21 cellular contexts compared by ENCODE assay signal in the genomic region with DNA sequence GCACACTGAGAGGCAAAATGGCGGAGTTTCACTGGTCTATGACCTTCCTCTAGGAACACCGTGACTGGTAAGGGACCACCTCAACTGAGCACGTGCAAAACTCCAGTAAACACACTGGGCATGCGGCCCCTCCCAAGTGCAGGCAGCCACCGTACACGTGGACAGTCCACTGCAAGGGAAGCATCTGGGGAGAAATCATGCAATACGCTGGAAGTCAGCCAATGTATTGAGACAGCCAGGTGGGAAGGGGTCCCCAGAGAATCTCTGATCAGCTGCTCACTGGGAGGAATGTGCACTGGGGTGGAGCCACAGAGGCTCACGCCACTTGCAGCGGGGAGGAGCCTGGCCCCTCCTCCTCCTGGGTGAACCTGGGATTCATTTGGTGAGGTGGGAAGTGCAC. TPM values are rescaled to one million over a fixed set of nuclear protein-coding genes. Genes with fewer than 3 reads are reported as not detected.
DNase-seq lines count a peak whose midpoint lies in the region; ATAC-seq and TF ChIP-seq lines count a peak whose summit lies in the region.
"Had no signal": no experiment of that assay in that cellular context is flagged by ENCODE, and none has a peak within 500 bp of the region (broad histone marks: within the 10 kb centered on the region; RNA-seq: fewer than 3 reads in every experiment).

No MANE protein-coding gene starts in this region.

- no peaks in the 10 kb centered on the region for H3K79me2 ChIP-seq in GM23338 (replicated peaks; ENCODE audit: insufficient read depth)

- no peaks in the 10 kb centered on the region; the same call in 1 of the 2 replicates for H4K20me1 ChIP-seq in BLaER1
- no peaks in the 10 kb centered on the region for H4K20me1 ChIP-seq in GM23338 (replicated peaks; ENCODE audit: insufficient read depth)

- peak overlapping the region; percentile 32; the same call in 1 of the 2 replicates for H2AFZ ChIP-seq in GM23338

- no peak for TF ChIP-seq EP300 in esophagus muscularis mucosa (IDR thresholded peaks at IDR 0.05)

- H3K27ac ChIP-seq in BLaER1, result no peak overlapping the region
- H3K27ac ChIP-seq in GM23338 (ENCODE audit: low read depth), result no peak overlapping the region
- H3K27ac ChIP-seq in esophagus muscularis mucosa (replicated peaks in 1 of 4), result no peak overlapping the region
- no peak overlapping the region for H3K27ac ChIP-seq in SJCRH30
- H3K27ac ChIP-seq: adrenal gland, foreskin keratinocyte, skin epidermis had no signal

- H3K4me1 Mint-ChIP-seq in GM23338 (peaks cover 45% of the 10 kb centered on the region), mesothelial cell of epicardium (peaks cover 39% of the 10 kb centered on the region)

- peak; percentile 40; the same call in 2 of the 3 replicates for ATAC-seq in GM23338
- ATAC-seq: foreskin keratinocyte; natural killer cell treated with Interleukin-12 subunit alpha and Interleukin-12 subunit beta and Interleukin-15 and Interleukin-18, amount 100 ng/mL, for 72 hours; stimulated activated naive CD8-positive, alpha-beta T cell treated with anti-CD3 and anti-CD28 coated beads, Interleukin-15, amount 100 ng/mL, for 72 hours had no signal

- no peak for TF ChIP-seq CTCF in GM23338 (conservative IDR thresholded peaks at IDR 0.05; ENCODE audit: low read depth in 2 of 2)
- TF ChIP-seq CTCF in cardiac fibroblast (IDR thresholded peaks at IDR 0.05; ENCODE audit: low read depth, low read length), result no peak
- no peak for TF ChIP-seq CTCF in mesothelial cell of epicardium (IDR thresholded peaks at IDR 0.05; ENCODE audit: unreplicated experiment)
- TF ChIP-seq CTCF in esophagus muscularis mucosa (IDR thresholded peaks at IDR 0.05), result no peak

- H3K9me3 Mint-ChIP-seq in GM23338 (peaks cover 8% of the 10 kb centered on the region; the same call in 2 of the 3 replicates), mesothelial cell of epicardium (peaks cover 4% of the 10 kb centered on the region)
- H3K9me3 Mint-ChIP-seq: CD8-positive, alpha-beta memory T cell; natural killer cell treated with Interleukin-12 subunit alpha and Interleukin-12 subunit beta and Interleukin-15 and Interleukin-18, amount 100 ng/mL, for 72 hours; stimulated activated naive CD8-positive, alpha-beta T cell treated with anti-CD3 and anti-CD28 coated beads, Interleukin-15, amount 100 ng/mL, for 72 hours had no signal

- intact Hi-C loops in esophagus muscularis mucosa (cut with DNase I), result no loop called here

- H3K9ac ChIP-seq in BLaER1, result no peak overlapping the region

- H3K4me3 ChIP-seq in BLaER1, result no peak overlapping the region
- no peak overlapping the region for H3K4me3 ChIP-seq in GM23338
- H3K4me3 ChIP-seq in cardiac fibroblast (replicated peaks in 1 of 2; ENCODE audit: low read depth in 2 of 2, low read length in 2 of 2), result no peak overlapping the region
- H3K4me3 ChIP-seq in esophagus muscularis mucosa, result no peak overlapping the region
- H3K4me3 ChIP-seq in SJCRH30, result no peak overlapping the region
- H3K4me3 ChIP-seq: adrenal gland, skin epidermis had no signal

- no peak for TF ChIP-seq POLR2A in esophagus muscularis mucosa (IDR thresholded peaks at IDR 0.05; ENCODE audit: low read depth)

- 70% methylated on average over 6 of the region's 9 CpGs for WGBS in esophagus muscularis mucosa

- H3K4me2 ChIP-seq in BLaER1 (peak overlapping the region; percentile 74), GM23338 (no peak overlapping the region)

- H3K36me3 ChIP-seq in BLaER1 (no peaks in the 10 kb centered on the region), GM23338 (ENCODE audit: insufficient read depth) (no peaks in the 10 kb centered on the region), esophagus muscularis mucosa (no peaks in the 10 kb centered on the region), SJCRH30 (no peaks in the 10 kb centered on the region)
- H3K36me3 ChIP-seq: adrenal gland had no signal

- no peak overlapping the region for H3K27ac Mint-ChIP-seq in GM23338
- H3K27ac Mint-ChIP-seq in mesothelial cell of epicardium, result peak overlapping the region; percentile 53
- H3K27ac Mint-ChIP-seq: CD8-positive, alpha-beta memory T cell; natural killer cell treated with Interleukin-12 subunit alpha and Interleukin-12 subunit beta and Interleukin-15 and Interleukin-18, amount 100 ng/mL, for 72 hours; stimulated activated naive CD8-positive, alpha-beta T cell treated with anti-CD3 and anti-CD28 coated beads, Interleukin-15, amount 100 ng/mL, for 72 hours had no signal

- H3K27me3 ChIP-seq in BLaER1, result peaks cover 73% of the 10 kb centered on the region
- no peaks in the 10 kb centered on the region for H3K27me3 ChIP-seq in GM23338 (ENCODE audit: insufficient read depth)
- H3K27me3 ChIP-seq in esophagus muscularis mucosa, result peaks cover 0 to 45% (median 0%) of the 10 kb centered on the region in 4 donors
- H3K27me3 ChIP-seq in SJCRH30, result no peaks in the 10 kb centered on the region

- H3K4me3 Mint-ChIP-seq in GM23338 (no peak overlapping the region), mesothelial cell of epicardium (no peak overlapping the region)
- H3K4me3 Mint-ChIP-seq: CD8-positive, alpha-beta memory T cell; natural killer cell treated with Interleukin-12 subunit alpha and Interleukin-12 subunit beta and Interleukin-15 and Interleukin-18, amount 100 ng/mL, for 72 hours; stimulated activated naive CD8-positive, alpha-beta T cell treated with anti-CD3 and anti-CD28 coated beads, Interleukin-15, amount 100 ng/mL, for 72 hours had no signal

- H3K36me3 Mint-ChIP-seq in GM23338 (ENCODE audit: low read depth), result no peaks in the 10 kb centered on the region
- H3K36me3 Mint-ChIP-seq in mesothelial cell of epicardium, result no peaks in the 10 kb centered on the region
- H3K36me3 Mint-ChIP-seq: CD8-positive, alpha-beta memory T cell; natural killer cell treated with Interleukin-12 subunit alpha and Interleukin-12 subunit beta and Interleukin-15 and Interleukin-18, amount 100 ng/mL, for 72 hours had no signal

- H3K27me3 Mint-ChIP-seq in GM23338 (ENCODE audit: insufficient read depth, low read depth, poor library complexity) (peaks cover 6% of the 10 kb centered on the region), mesothelial cell of epicardium (ENCODE audit: low read depth) (peaks cover 20% of the 10 kb centered on the region)

- H3K9me3 ChIP-seq in BLaER1 (peaks cover 8% of the 10 kb centered on the region), esophagus muscularis mucosa (no peaks in the 10 kb centered on the region), SJCRH30 (replicated peaks) (no peaks in the 10 kb centered on the region)
- H3K9me3 ChIP-seq: adrenal gland had no signal

- H3F3A ChIP-seq in GM23338 (replicated peaks; ENCODE audit: low read depth), result no peaks in the 10 kb centered on the region

- DNase-seq in GM23338 (ENCODE audit: low spot score) (no peak), cardiac fibroblast (ENCODE audit: low read depth in 2 of 2) (peak; percentile 10 to 23), mesothelial cell of epicardium (ENCODE audit: low spot score in 2 of 2, unreplicated experiment in 2 of 2) (peak in 1 of 2 experiments; percentile 38), esophagus muscularis mucosa (ENCODE audit: extremely low spot score) (no peak), NOMO-1 treated with dmso at 0.1 percent for 144 hours (lab: John Stamatoyannopoulos, UW; ENCODE audit: unreplicated experiment) (no peak), superior temporal gyrus (ENCODE audit: extremely low spot score) (no peak), SJCRH30 (no peak)
- DNase-seq: activated gamma-delta T cell; adrenal gland; CD8-positive, alpha-beta memory T cell; foreskin keratinocyte; KG1; NCI-H2029 treated with DMSO at 0.1 percent for 48 hours; NCI-H524 treated with DMSO at 0.1 percent for 48 hours; SHP77 treated with DMSO at 0.1 percent for 48 hours had no signal

- H3K4me1 ChIP-seq in BLaER1 (peaks cover 29% of the 10 kb centered on the region), GM23338 (ENCODE audit: insufficient read depth) (peaks cover 30% of the 10 kb centered on the region), esophagus muscularis mucosa (peaks cover 10 to 14% (median 11%) of the 10 kb centered on the region in 4 donors), SJCRH30 (no peaks in the 10 kb centered on the region)
- H3K4me1 ChIP-seq: adrenal gland, foreskin keratinocyte had no signal

- H3K9me2 ChIP-seq in GM23338 (ENCODE audit: insufficient read depth), result 0 out of 2 replicates have a peak, but pooled peaks cover 5% of the 10 kb centered on the region

TF ChIP-seq in GM23338, 12 proteins besides CTCF, POLR2A, EP300 and RAD21 (continues in another document):
- no peak for TF ChIP-seq NANOG (IDR thresholded peaks at IDR 0.05; ENCODE audit: borderline replicate concordance)
- TF ChIP-seq EZH2phosphoT487 (IDR thresholded peaks at IDR 0.05; ENCODE audit: unreplicated experiment), result no peak
- TF ChIP-seq CREB1 (CRISPR knock-in tag; IDR thresholded peaks at IDR 0.05; ENCODE audit: low read depth), result no peak
- TF ChIP-seq JUNB (IDR thresholded peaks at IDR 0.05; ENCODE audit: unreplicated experiment), result no peak

RNA-seq across cellular contexts. Expression of gene CFAP46, which starts 49.3 kb away (rescaled TPM):
- total RNA-seq in GM23338 (2014; rRNA removed; shearing (Covaris generic)), result 2.8 and 3.1 TPM in 2 replicates
- 5.1 and 5.4 TPM in 2 replicates for polyA plus RNA-seq in GM23338 (2016; fragmentation: Nextera tagmentation; extraction: Ambion mirVana)
- total RNA-seq in mesothelial cell of epicardium, result 3.1 to 4.1 TPM (median 3.2 TPM) in 3 replicates
- 1 to 10 TPM in 1 of 4 donors, under 1 TPM in 3; under 0.01 to 1.3 (median 0.28) TPM for total RNA-seq in esophagus muscularis mucosa
- 1.1 and 1.7 TPM in 2 replicates for total RNA-seq in SJCRH30 (2014; rRNA removed; shearing (Covaris generic))
- total RNA-seq: OCI-LY7; T-helper 1 cell treated with Interleukin-12 subunit alpha and Interleukin-12 subunit beta and Interleukin-4 antibody, amounts not matched to agents 30 ng/mL and 1 ng/mL, for 36 hours had no signal
- polyA plus RNA-seq: CD8-positive, alpha-beta memory T cell had no signal

Comparison
In these comparisons a context has a peak if more than half of its experiments do, and no peak if none do; other contexts are left out.
1. DNase-seq: peak in cardiac fibroblast (2 of 2); none in GM23338 (single experiment), esophagus muscularis mucosa (single experiment), NOMO-1 treated with dmso at 0.1 percent for 144 hours (single experiment), superior temporal gyrus (single experiment) and SJCRH30 (0 of 2).